ENCODE assay signal across 8 cellular contexts in genomic region chr18:79964330-79965118, GRCh38. TPM values are rescaled to one million over a fixed set of nuclear protein-coding genes. Genes with fewer than 3 reads are reported as not detected.
DNase-seq lines count a peak whose midpoint lies in the region; ATAC-seq and TF ChIP-seq lines count a peak whose summit lies in the region.

Gene HSBP1L1, plus strand, starts transcription at chr18:79964643. Its CDS starts 93 bp downstream, at chr18:79964736.

- no peaks in the 10 kb centered on the region for H3K27me3 ChIP-seq in kidney epithelial cell (ENCODE audit: control insufficient read depth, insufficient read depth, low read length)

- no peaks in the 10 kb centered on the region for H3K36me3 Mint-ChIP-seq in IgD-negative memory B cell

- DNase-seq in ELF-1 (ENCODE audit: low read depth, low spot score) = peak; percentile 82
- peak; percentile 63 for DNase-seq in central memory CD4-positive, alpha-beta T cell
- DNase-seq in kidney epithelial cell (ENCODE audit: low read depth) = no peak
- peak; percentile 25 for DNase-seq in stimulated activated CD4-positive, alpha-beta T cell treated with anti-CD3 and anti-CD28 coated beads, Interleukin-2, amount 100 ng/mL, for 4 hours (ENCODE audit: low read depth)
- no peak for DNase-seq in SHP77 (lab: John Stamatoyannopoulos, UW)

- peak within 1 kb of the TSS; percentile 64 to 92 (median 82) for H3K4me3 Mint-ChIP-seq in IgD-negative memory B cell

- peak; percentile 76 for ATAC-seq in GM21515 (IDR thresholded peaks at IDR 0.05; ENCODE audit: unreplicated experiment)

- peak; percentile 55 for TF ChIP-seq CTCF in VCaP (conservative IDR thresholded peaks at IDR 0.05)
- TF ChIP-seq CTCF in kidney epithelial cell (IDR thresholded peaks at IDR 0.05; ENCODE audit: insufficient read depth, low read length, poor library complexity, severe bottlenecking) = no peak

- H3K4me3 ChIP-seq in kidney epithelial cell (ENCODE audit: low read depth, low read length) = peak within 1 kb of the TSS; percentile 59

- no peaks in the 10 kb centered on the region for H3K9me3 Mint-ChIP-seq in IgD-negative memory B cell

- H3K36me3 ChIP-seq in kidney epithelial cell (ENCODE audit: control insufficient read depth, insufficient read depth, low read length) = no peaks in the 10 kb centered on the region

- peak within 1 kb of the TSS; percentile 49 to 73 (median 64) for H3K27ac Mint-ChIP-seq in IgD-negative memory B cell

- peaks cover 20 to 23% (median 21%) of the 10 kb centered on the region in 3 donors for H3K4me1 Mint-ChIP-seq in IgD-negative memory B cell

- peak within 1 kb of the TSS; percentile 95 for H3K27ac ChIP-seq in VCaP

- H3K27me3 Mint-ChIP-seq in IgD-negative memory B cell = peaks cover 6% of the 10 kb centered on the region

RNA-seq across cellular contexts. Expression of gene HSBP1L1, which starts in this region (rescaled TPM):
- polyA plus RNA-seq in IgD-negative memory B cell = 10.9 TPM
- 26.4 and 29.3 TPM in 2 replicates for total RNA-seq in kidney epithelial cell

Comparison
In these comparisons a context has a peak if more than half of its experiments do, and no peak if none do; other contexts are left out.
1. DNase-seq: peak in ELF-1 (single experiment), central memory CD4-positive, alpha-beta T cell (single experiment) and stimulated activated CD4-positive, alpha-beta T cell treated with anti-CD3 and anti-CD28 coated beads, Interleukin-2, amount 100 ng/mL, for 4 hours (single experiment); none in kidney epithelial cell (single experiment) and SHP77 (0 of 2).